20 cellular contexts compared by ENCODE assay signal in genomic region chr15:88725305-88726220, GRCh38.
"Had no signal": no experiment of that assay in that cellular context is flagged by ENCODE, and none has a peak within 500 bp of the region (broad histone marks: within the 10 kb centered on the region; RNA-seq: fewer than 3 reads in every experiment).

No MANE protein-coding gene starts in this region.

- H3K27ac Mint-ChIP-seq: activated CD8-positive, alpha-beta T cell treated with anti-CD3 and anti-CD28 coated beads for 36 hours; activated naive CD4-positive, alpha-beta T cell treated with anti-CD3 and anti-CD28 coated beads, Interleukin-2, amount 50 U/mL, for 24 hours; endodermal cell; nephron; progenitor cell of endocrine pancreas had no signal

- H3K4me3 Mint-ChIP-seq: activated CD8-positive, alpha-beta T cell treated with anti-CD3 and anti-CD28 coated beads for 36 hours; activated naive CD4-positive, alpha-beta T cell treated with anti-CD3 and anti-CD28 coated beads, Interleukin-2, amount 50 U/mL, for 24 hours; activated T-cell treated with anti-CD3 and anti-CD28 coated beads, Interleukin-2, amount 50 U/mL, for 4 hours; endodermal cell; nephron had no signal

- H3K4me1 ChIP-seq: adrenal gland, gastrocnemius medialis, heart right ventricle, right atrium auricular region had no signal

- H3K9me3 ChIP-seq: adrenal gland, gastrocnemius medialis, right atrium auricular region had no signal

- H3K4me3 ChIP-seq: adrenal gland, cardiac muscle cell, dorsolateral prefrontal cortex, gastrocnemius medialis, heart right ventricle, right atrium auricular region had no signal

- DNase-seq: activated CD4-positive, alpha-beta T cell treated with anti-CD3 and anti-CD28 coated beads for 4 hours; activated CD8-positive, alpha-beta T cell treated with anti-CD3 and anti-CD28 coated beads for 36 hours; activated effector memory CD4-positive, alpha-beta T cell treated with Interleukin-2 at 50 U/mL for 16 hours; activated T-cell treated with anti-CD3 and anti-CD28 coated beads, Interleukin-2, amount 50 U/mL, for 4 hours; adrenal gland; dorsolateral prefrontal cortex; endodermal cell; erythroblast; gastrocnemius medialis; heart right ventricle; left cardiac atrium; nucleus accumbens; stimulated activated CD4-positive, alpha-beta T cell treated with anti-CD3 and anti-CD28 coated beads, Interleukin-4, amount 100 ng/mL, for 1 hour; stimulated activated naive CD8-positive, alpha-beta T cell treated with anti-CD3 and anti-CD28 coated beads, Interleukin-15, Interleukin-2, amounts not matched to agents 100 U/mL and 50 U/mL, for 24 hours; trophoblast cell had no signal

- H3K36me3 ChIP-seq: adrenal gland, cardiac muscle cell, gastrocnemius medialis, heart right ventricle, right atrium auricular region had no signal

- H3K4me1 Mint-ChIP-seq: activated naive CD4-positive, alpha-beta T cell treated with anti-CD3 and anti-CD28 coated beads, Interleukin-2, amount 50 U/mL, for 24 hours; endodermal cell; nephron had no signal

- H3K27ac ChIP-seq: adrenal gland, cardiac muscle cell, dorsolateral prefrontal cortex, gastrocnemius medialis, heart right ventricle, right atrium auricular region had no signal

- H3K27me3 Mint-ChIP-seq: activated naive CD4-positive, alpha-beta T cell treated with anti-CD3 and anti-CD28 coated beads, Interleukin-2, amount 50 U/mL, for 24 hours had no signal

- ATAC-seq: activated CD8-positive, alpha-beta T cell treated with anti-CD3 and anti-CD28 coated beads for 36 hours; activated T-cell treated with anti-CD3 and anti-CD28 coated beads, Interleukin-2, amount 50 U/mL, for 4 hours; gastrocnemius medialis; heart right ventricle; left cardiac atrium; stimulated activated naive CD8-positive, alpha-beta T cell treated with anti-CD3 and anti-CD28 coated beads, Interleukin-15, Interleukin-2, amounts not matched to agents 100 U/mL and 50 U/mL, for 24 hours had no signal

- H3K9me3 Mint-ChIP-seq: activated CD8-positive, alpha-beta T cell treated with anti-CD3 and anti-CD28 coated beads for 36 hours; endodermal cell had no signal

- H3K36me3 Mint-ChIP-seq: activated naive CD4-positive, alpha-beta T cell treated with anti-CD3 and anti-CD28 coated beads, Interleukin-2, amount 50 U/mL, for 24 hours had no signal

- H3K27me3 ChIP-seq: adrenal gland, cardiac muscle cell, gastrocnemius medialis, right atrium auricular region had no signal
